Comparison of ENCODE assay signal across 28 cellular contexts in the genomic region with DNA sequence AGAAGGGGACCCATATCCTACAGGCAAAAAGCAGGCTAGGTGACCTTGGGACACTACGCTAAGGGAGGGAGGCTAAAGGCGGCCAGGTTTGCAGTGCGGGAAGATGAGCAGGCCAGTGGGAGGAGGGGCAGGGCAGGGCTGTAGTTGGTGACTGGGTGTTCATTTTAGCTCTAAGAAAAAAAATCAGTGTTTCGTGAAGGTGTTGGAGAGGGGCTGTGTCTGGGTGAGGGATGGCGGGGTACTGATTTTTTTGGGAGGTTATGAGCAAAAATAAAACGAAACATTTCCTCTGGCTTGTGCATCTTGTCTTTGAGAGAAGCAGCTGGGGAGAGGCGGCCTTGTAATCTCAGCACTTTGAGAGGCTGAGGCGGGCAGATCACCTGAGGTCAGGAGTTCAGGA. TPM values are rescaled to one million over a fixed set of nuclear protein-coding genes. Genes with fewer than 3 reads are reported as not detected.
A peak's percentile ranks its signal among the peaks of the same experiment; 100 is the strongest.
DNase-seq lines count a peak whose midpoint lies in the region; ATAC-seq and TF ChIP-seq lines count a peak whose summit lies in the region.
"Had no signal": no experiment of that assay in that cellular context is flagged by ENCODE, and none has a peak within 500 bp of the region (broad histone marks: within the 10 kb centered on the region; RNA-seq: fewer than 3 reads in every experiment).

No MANE protein-coding gene starts in this region.

- H3K4me1 ChIP-seq in OCI-LY3 (ENCODE audit: low read length) (peaks cover 32% of the 10 kb centered on the region), mesenchymal stem cell (ENCODE audit: control insufficient read depth, insufficient read depth, low read depth, low read length) (peaks cover 11% of the 10 kb centered on the region), BE2C (no peaks in the 10 kb centered on the region)

- H4K20me1 ChIP-seq in OCI-LY3 (ENCODE audit: insufficient read depth, low read length) = peaks cover 69% of the 10 kb centered on the region

- TF ChIP-seq CTCF in OCI-LY3 (IDR thresholded peaks at IDR 0.05; ENCODE audit: low read depth, low read length) (no peak), BE2C (IDR thresholded peaks at IDR 0.05; ENCODE audit: low read depth, low read length) (no peak)

- no peak overlapping the region for H2BK15ac ChIP-seq in mesenchymal stem cell (ENCODE audit: low read depth, poor library complexity, severe bottlenecking)

- peaks cover 48% of the 10 kb centered on the region for H3K79me2 ChIP-seq in OCI-LY3 (ENCODE audit: low read length)

- no peak overlapping the region for H4K8ac ChIP-seq in mesenchymal stem cell (ENCODE audit: low read length)

- no peak overlapping the region for H3K9ac ChIP-seq in OCI-LY3 (ENCODE audit: low read length)
- H3K9ac ChIP-seq in mesenchymal stem cell (ENCODE audit: low read length) = no peak overlapping the region

- WGBS in mesenchymal stem cell = 81% methylated on average over 8 of the region's 8 CpGs

- H2AK5ac ChIP-seq in mesenchymal stem cell (ENCODE audit: low read length, severe bottlenecking) = no peak overlapping the region

- DNase-seq in stimulated activated naive CD8-positive, alpha-beta T cell treated with anti-CD3 and anti-CD28 coated beads, Interleukin-15, amount 100 ng/mL, for 72 hours = no peak
- no peak for DNase-seq in stimulated activated naive CD8-positive, alpha-beta T cell treated with anti-CD3 and anti-CD28 coated beads, Interleukin-15, Interleukin-2, amounts not matched to agents 100 U/mL and 50 U/mL, for 24 hours
- no peak for DNase-seq in mesenchymal stem cell
- DNase-seq in BE2C = no peak
- DNase-seq: activated CD4-positive, alpha-beta T cell treated with anti-CD3 and anti-CD28 coated beads for 36 hours; activated effector memory CD4-positive, alpha-beta T cell treated with anti-CD3 and anti-CD28 coated beads, Interleukin-2, amount 50 U/mL, for 16 hours; amygdala; CD8-positive, alpha-beta T cell; dermis blood vessel endothelial cell; GF-D8; glutamatergic neuron; left colon; NCI-H1048; NCI-H1930; NCI-H226; NCI-H774; stimulated activated CD4-positive, alpha-beta T cell treated with anti-CD3 and anti-CD28 coated beads, Interleukin-2, amount 100 ng/mL, for 24 hours; stimulated activated naive CD4-positive, alpha-beta T cell treated with Interleukin-2 at 50 U/mL for 16 hours; thyroid gland had no signal

- H3K4me2 ChIP-seq in OCI-LY3 (ENCODE audit: low read length) (peak overlapping the region; percentile 2; the same call in 1 of the 2 replicates), mesenchymal stem cell (ENCODE audit: low read length, poor library complexity, severe bottlenecking) (no peak overlapping the region)

- ATAC-seq in stimulated activated naive CD8-positive, alpha-beta T cell treated with anti-CD3 and anti-CD28 coated beads, Interleukin-15, amount 100 ng/mL, for 72 hours = no peak
- no peak for ATAC-seq in stimulated activated naive CD8-positive, alpha-beta T cell treated with anti-CD3 and anti-CD28 coated beads, Interleukin-15, Interleukin-2, amounts not matched to agents 100 U/mL and 50 U/mL, for 24 hours
- no peak for ATAC-seq in HG03469 (IDR thresholded peaks at IDR 0.05; ENCODE audit: unreplicated experiment)
- ATAC-seq in HG03196 (IDR thresholded peaks at IDR 0.05; ENCODE audit: unreplicated experiment) = no peak
- ATAC-seq in HG03432 (IDR thresholded peaks at IDR 0.05; ENCODE audit: unreplicated experiment) = no peak
- ATAC-seq: activated CD4-positive, alpha-beta T cell treated with anti-CD3 and anti-CD28 coated beads for 36 hours; CD8-positive, alpha-beta T cell; left colon; Right ventricle myocardium inferior had no signal

- H3K9me3 ChIP-seq in OCI-LY3 (ENCODE audit: insufficient read depth, low read length) = no peaks in the 10 kb centered on the region
- H3K9me3 ChIP-seq in mesenchymal stem cell (ENCODE audit: control insufficient read depth, low read length) = no peaks in the 10 kb centered on the region
- no peaks in the 10 kb centered on the region for H3K9me3 ChIP-seq in BE2C
- H3K9me3 ChIP-seq: thyroid gland had no signal

- no peak overlapping the region for H3K4ac ChIP-seq in mesenchymal stem cell (ENCODE audit: low read depth in 1 of 2, low read length in 2 of 2)

- no peak overlapping the region for H2BK5ac ChIP-seq in mesenchymal stem cell (ENCODE audit: low read depth, low read length, poor library complexity, severe bottlenecking)

- peaks cover 13% of the 10 kb centered on the region for H3K27me3 Mint-ChIP-seq in stimulated activated naive CD8-positive, alpha-beta T cell treated with anti-CD3 and anti-CD28 coated beads, Interleukin-15, amount 100 ng/mL, for 72 hours
- H3K27me3 Mint-ChIP-seq: activated CD4-positive, alpha-beta T cell treated with anti-CD3 and anti-CD28 coated beads for 36 hours had no signal

- H3K18ac ChIP-seq in mesenchymal stem cell (ENCODE audit: low read depth in 1 of 2, low read length in 2 of 2) = no peak overlapping the region

- H3K4me3 Mint-ChIP-seq in stimulated activated naive CD8-positive, alpha-beta T cell treated with anti-CD3 and anti-CD28 coated beads, Interleukin-15, amount 100 ng/mL, for 72 hours = peak overlapping the region; percentile 5 to 67
- H3K4me3 Mint-ChIP-seq: activated CD4-positive, alpha-beta T cell treated with anti-CD3 and anti-CD28 coated beads for 36 hours; mesothelial cell of epicardium had no signal

- H3K4me3 ChIP-seq in OCI-LY3 (ENCODE audit: low read length) (peak overlapping the region; percentile 47), mesenchymal stem cell (ENCODE audit: insufficient read depth in 1 of 2, low read depth in 1 of 2, low read length in 2 of 2) (no peak overlapping the region), BE2C (ENCODE audit: low read depth, low read length) (no peak overlapping the region)
- H3K4me3 ChIP-seq: cardiac muscle cell, skin epidermis, thyroid gland had no signal

- H4K91ac ChIP-seq in mesenchymal stem cell (ENCODE audit: low read length) = peak overlapping the region; percentile 9

- H2BK120ac ChIP-seq in mesenchymal stem cell (ENCODE audit: low read depth, low read length) = no peak overlapping the region

- peak overlapping the region in 1 of 2 donors; percentile 89 for H3K27ac Mint-ChIP-seq in stimulated activated naive CD8-positive, alpha-beta T cell treated with anti-CD3 and anti-CD28 coated beads, Interleukin-15, amount 100 ng/mL, for 72 hours
- H3K27ac Mint-ChIP-seq: activated CD4-positive, alpha-beta T cell treated with anti-CD3 and anti-CD28 coated beads for 36 hours; mesothelial cell of epicardium had no signal

- peaks cover 14 to 17% of the 10 kb centered on the region in 2 donors for H3K9me3 Mint-ChIP-seq in stimulated activated naive CD8-positive, alpha-beta T cell treated with anti-CD3 and anti-CD28 coated beads, Interleukin-15, amount 100 ng/mL, for 72 hours
- H3K9me3 Mint-ChIP-seq: CD8-positive, alpha-beta T cell; mesothelial cell of epicardium had no signal

- H2AFZ ChIP-seq in OCI-LY3 (ENCODE audit: low read depth, low read length) = no peak overlapping the region
- no peak overlapping the region for H2AFZ ChIP-seq in mesenchymal stem cell (ENCODE audit: low read depth, low read length)

- no peak overlapping the region for H3K14ac ChIP-seq in mesenchymal stem cell (ENCODE audit: low read length in 2 of 2)

- H3K79me1 ChIP-seq in mesenchymal stem cell (replicated peaks; ENCODE audit: low read length, poor library complexity, severe bottlenecking) = peaks cover 18% of the 10 kb centered on the region

- H3K27me3 ChIP-seq in OCI-LY3 (ENCODE audit: low read depth, low read length) (no peaks in the 10 kb centered on the region), mesenchymal stem cell (ENCODE audit: control insufficient read depth in 1 of 2, insufficient read depth in 1 of 2, low read length in 2 of 2) (peaks cover 0 to 11% of the 10 kb centered on the region in 2 experiments), BE2C (no peaks in the 10 kb centered on the region)
- H3K27me3 ChIP-seq: cardiac muscle cell, thyroid gland had no signal

- peak overlapping the region; percentile 43 for H3K27ac ChIP-seq in OCI-LY3 (ENCODE audit: low read length)
- no peak overlapping the region for H3K27ac ChIP-seq in mesenchymal stem cell (ENCODE audit: low read length, poor library complexity, severe bottlenecking)
- H3K27ac ChIP-seq: cardiac muscle cell, skin epidermis, thyroid gland had no signal

- H3K4me1 Mint-ChIP-seq in stimulated activated naive CD8-positive, alpha-beta T cell treated with anti-CD3 and anti-CD28 coated beads, Interleukin-15, amount 100 ng/mL, for 72 hours = peaks cover 53% of the 10 kb centered on the region

- H3K36me3 ChIP-seq in OCI-LY3 (replicated peaks; ENCODE audit: low read depth, low read length) = peaks cover 49% of the 10 kb centered on the region
- H3K36me3 ChIP-seq in mesenchymal stem cell (ENCODE audit: control insufficient read depth in 1 of 2, insufficient read depth in 2 of 2, low read depth in 1 of 2, low read length in 2 of 2) = peaks cover 15 to 24% of the 10 kb centered on the region in 2 experiments
- H3K36me3 ChIP-seq in BE2C = no peaks in the 10 kb centered on the region; the same call in 1 of the 2 replicates
- H3K36me3 ChIP-seq: cardiac muscle cell, thyroid gland had no signal

- H2BK12ac ChIP-seq in mesenchymal stem cell (ENCODE audit: low read length in 2 of 2) = no peak overlapping the region

- H3K23ac ChIP-seq in mesenchymal stem cell (ENCODE audit: low read length in 2 of 2) = no peak overlapping the region

RNA-seq across cellular contexts. Expression of a gene that starts 4.3 kb away (rescaled TPM):
- 33.4 TPM for polyA plus RNA-seq in mesenchymal stem cell (2013, experiment 1 of 2)
- polyA plus RNA-seq in mesenchymal stem cell (2013, experiment 2 of 2) = 30.8 TPM
- polyA plus RNA-seq in BE2C (2012; ENCODE audit: insufficient read depth, insufficient read length, low read depth) = 110 TPM

RNA-seq across cellular contexts. Expression of a gene that starts 4.6 kb away (rescaled TPM):
- 28.3 TPM for polyA plus RNA-seq in mesenchymal stem cell (2013, experiment 1 of 2)
- 27.4 TPM for polyA plus RNA-seq in mesenchymal stem cell (2013, experiment 2 of 2)
- 546 TPM for polyA plus RNA-seq in BE2C (2012; ENCODE audit: insufficient read depth, insufficient read length, low read depth)

RNA-seq across cellular contexts. Expression of a gene that starts 27.3 kb away (rescaled TPM):
- polyA plus RNA-seq in mesenchymal stem cell (2013, experiment 1 of 2) = not detected
- not detected for polyA plus RNA-seq in mesenchymal stem cell (2013, experiment 2 of 2)
- 0.17 TPM for polyA plus RNA-seq in BE2C (2012; ENCODE audit: insufficient read depth, insufficient read length, low read depth)
- polyA plus RNA-seq: endothelial cell of umbilical vein had no signal

RNA-seq across cellular contexts. Expression of a gene that starts 37.0 kb away (rescaled TPM):
- polyA plus RNA-seq in mesenchymal stem cell (2013, experiment 1 of 2) = 0.36 TPM
- 0.30 TPM for polyA plus RNA-seq in mesenchymal stem cell (2013, experiment 2 of 2)
- polyA plus RNA-seq in BE2C (2012; ENCODE audit: insufficient read depth, insufficient read length, low read depth) = 0.76 TPM
- polyA plus RNA-seq: cardiac muscle cell had no signal

RNA-seq across cellular contexts. Expression of a gene that starts 56.1 kb away (rescaled TPM):
- polyA plus RNA-seq in mesenchymal stem cell (2013, experiment 1 of 2) = 51.0 TPM
- 50.4 TPM for polyA plus RNA-seq in mesenchymal stem cell (2013, experiment 2 of 2)
- 39.4 TPM for polyA plus RNA-seq in BE2C (2012; ENCODE audit: insufficient read depth, insufficient read length, low read depth)
